ENCODE assay signal across 8 cellular contexts in genomic region chr6:158642805-158643489, GRCh38. TPM values are rescaled to one million over a fixed set of nuclear protein-coding genes. Genes with fewer than 3 reads are reported as not detected.
A peak's percentile ranks its signal among the peaks of the same experiment; 100 is the strongest.
DNase-seq lines count a peak whose midpoint lies in the region; ATAC-seq and TF ChIP-seq lines count a peak whose summit lies in the region.

No MANE protein-coding gene starts in this region.

- H3K27me3 ChIP-seq in SJSA1 (replicated peaks) (no peaks in the 10 kb centered on the region), rectal smooth muscle tissue (ENCODE audit: control insufficient read depth, insufficient read depth, low read length) (no peaks in the 10 kb centered on the region)

- DNase-seq in GM12864 (ENCODE audit: low read depth) (no peak), SJSA1 (ENCODE audit: low read depth in 1 of 2, low spot score in 2 of 2) (peak; percentile 9 to 39), epithelial cell of prostate (ENCODE audit: low read depth, low spot score) (no peak), NCI-H2107 treated with DMSO at 0.1 percent for 48 hours (lab: John Stamatoyannopoulos, UW; ENCODE audit: unreplicated experiment) (no peak), NCI-H446 treated with DMSO at 0.1 percent for 48 hours (lab: John Stamatoyannopoulos, UW) (no peak), DMS53 treated with DMSO at 0.1 percent for 48 hours (lab: John Stamatoyannopoulos, UW; ENCODE audit: unreplicated experiment) (no peak)

- H3K36me3 ChIP-seq in SJSA1 (peaks cover 51% of the 10 kb centered on the region), rectal smooth muscle tissue (ENCODE audit: control insufficient read depth, insufficient read depth, low read length) (no peaks in the 10 kb centered on the region)

- TF ChIP-seq CTCF in GM12864 (IDR thresholded peaks at IDR 0.05; ENCODE audit: low read depth, low read length, missing control alignments), result no peak

- no peak for ATAC-seq in HG03039 (IDR thresholded peaks at IDR 0.05; ENCODE audit: unreplicated experiment)

- H3K27ac ChIP-seq in SJSA1 (peak overlapping the region; percentile 37), epithelial cell of prostate (peak overlapping the region; percentile 93), rectal smooth muscle tissue (ENCODE audit: low read depth, low read length) (peak overlapping the region; percentile 48)

- no peak overlapping the region for H3K9ac ChIP-seq in rectal smooth muscle tissue (ENCODE audit: low read length)

- peak overlapping the region; percentile 99 for H3K4me3 ChIP-seq in GM12864 (ENCODE audit: low read depth, low read length)
- peak overlapping the region; percentile 97 for H3K4me3 ChIP-seq in SJSA1
- peak overlapping the region; percentile 97 for H3K4me3 ChIP-seq in rectal smooth muscle tissue (ENCODE audit: low read length)

- no peaks in the 10 kb centered on the region; the same call in 1 of the 2 replicates for H3K9me3 ChIP-seq in SJSA1 (replicated peaks)

- H3K4me1 ChIP-seq in SJSA1 (replicated peaks) (peaks cover 52% of the 10 kb centered on the region), rectal smooth muscle tissue (ENCODE audit: control insufficient read depth, insufficient read depth, low read length) (peaks cover 4% of the 10 kb centered on the region)

RNA-seq across cellular contexts. Expression of gene DYNLT1, which starts 1.6 kb away (rescaled TPM):
- 136 and 199 TPM in 2 replicates for total RNA-seq in SJSA1 (2014; rRNA removed; shearing (Covaris generic))

RNA-seq across cellular contexts. Expression of gene SYTL3, which starts 6.9 kb away (rescaled TPM):
- 14.7 and 17.5 TPM in 2 replicates for total RNA-seq in SJSA1 (2014; rRNA removed; shearing (Covaris generic))

Comparison
In these comparisons a context has a peak if more than half of its experiments do, and no peak if none do; other contexts are left out.
1. DNase-seq: peak in SJSA1 (2 of 2); none in GM12864 (single experiment), epithelial cell of prostate (single experiment), NCI-H2107 treated with DMSO at 0.1 percent for 48 hours (single experiment), NCI-H446 treated with DMSO at 0.1 percent for 48 hours (single experiment) and DMS53 treated with DMSO at 0.1 percent for 48 hours (single experiment).
2. H3K27ac ChIP-seq: peak in every context shown above with its lines; median percentile 93 in epithelial cell of prostate; 48 in rectal smooth muscle tissue; 37 in SJSA1.
3. Peak in every context shown above with its lines, with median percentiles within 50 percentile points of each other: H3K4me3 ChIP-seq.